8 cellular contexts compared by ENCODE assay signal in the genomic region with DNA sequence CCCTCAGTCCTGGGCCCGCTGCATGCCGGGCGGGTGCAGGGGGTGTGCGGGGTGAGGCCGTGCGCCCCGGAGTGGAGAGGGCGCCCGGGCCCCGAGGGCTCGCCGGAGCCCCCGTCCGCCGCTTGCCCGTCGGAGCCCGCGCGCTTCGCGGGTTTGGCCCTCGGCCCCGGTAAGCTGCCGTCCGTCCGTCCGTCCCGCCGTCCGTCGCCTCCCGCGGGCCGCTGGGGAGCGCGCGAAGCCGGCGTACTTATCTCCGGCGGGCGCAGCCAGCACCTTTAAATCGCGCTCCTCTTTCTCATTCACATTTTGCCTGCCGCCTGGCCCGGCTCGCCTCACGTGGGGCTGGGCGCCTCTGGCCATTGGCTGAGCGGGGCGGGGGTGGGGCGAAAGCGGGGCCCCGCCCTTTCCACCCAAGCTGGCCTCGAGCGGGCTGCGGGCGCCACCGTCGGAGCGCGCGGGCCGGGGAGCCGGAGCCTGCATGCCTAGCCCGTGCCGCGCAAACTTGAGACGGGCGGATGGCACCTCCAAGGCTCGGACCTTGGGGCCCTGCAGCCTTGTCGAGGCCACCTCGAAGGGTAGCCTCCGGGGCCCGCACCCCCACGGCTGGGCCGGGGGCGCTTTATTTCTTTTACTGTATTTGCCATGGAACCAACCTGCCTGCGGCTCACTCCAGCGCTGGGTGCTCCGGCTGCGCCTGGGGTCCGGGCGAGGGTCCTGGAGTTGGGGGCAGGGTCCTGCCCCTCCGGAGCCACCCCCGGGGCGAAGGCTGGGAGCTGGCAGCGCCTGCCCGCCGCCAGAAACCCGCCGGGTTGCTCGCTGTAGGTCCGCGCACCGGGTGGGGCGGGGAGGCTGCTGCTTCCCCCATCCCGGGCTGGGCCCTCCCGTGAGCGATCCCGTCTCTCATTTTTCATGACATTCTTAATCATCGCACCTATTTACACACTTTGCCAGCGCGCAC.
DNase-seq lines count a peak whose midpoint lies in the region; TF ChIP-seq lines count a peak whose summit lies in the region.

GBX2 (minus strand) TSS at position 277 of the 958 bp plus-strand sequence. CDS start 415 bp downstream, outside the sequence.

- DNase-seq in EL = peak; percentile 67
- peak; percentile 77 to 90 for DNase-seq in NCI-H1930 (lab: John Stamatoyannopoulos, UW)
- DNase-seq in astrocyte of the hippocampus (ENCODE audit: low read depth, low spot score) = peak; percentile 83
- DNase-seq in islet precursor cell = peak; percentile 94
- no peak for DNase-seq in tibial artery
- no peak for DNase-seq in NOMO-1 treated with dmso at 0.1 percent for 144 hours (lab: John Stamatoyannopoulos, UW; ENCODE audit: unreplicated experiment)
- no peak for DNase-seq in activated gamma-delta T cell treated with Interleukin-2 at 50 U/mL for 16 hours
- no peak for DNase-seq in stimulated activated naive CD4-positive, alpha-beta T cell (lab: John Stamatoyannopoulos, UW)

- H3K27ac ChIP-seq in tibial artery = no peak within 1 kb of the TSS

- no peaks in the 10 kb centered on the region for H3K9me3 ChIP-seq in tibial artery

- no peak for TF ChIP-seq CTCF in tibial artery (IDR thresholded peaks at IDR 0.05)

- no peaks in the 10 kb centered on the region for H3K36me3 ChIP-seq in tibial artery

- H3K4me3 ChIP-seq in tibial artery = peak within 1 kb of the TSS; percentile 29 to 49

- intact Hi-C loops in tibial artery (cut with DNase I; ENCODE audit: low total_unique reads) = no loop called here

- peaks cover 18 to 100% of the 10 kb centered on the region in 2 donors for H3K27me3 ChIP-seq in tibial artery

- H3K4me1 ChIP-seq in tibial artery = peaks cover 0 to 83% (median 56%) of the 10 kb centered on the region in 4 donors

Comparison
In these comparisons a context has a peak if more than half of its experiments do, and no peak if none do; other contexts are left out.
1. DNase-seq: peak in EL (single experiment), NCI-H1930 (2 of 2), astrocyte of the hippocampus (single experiment) and islet precursor cell (single experiment); none in tibial artery (0 of 2), NOMO-1 treated with dmso at 0.1 percent for 144 hours (single experiment), activated gamma-delta T cell treated with Interleukin-2 at 50 U/mL for 16 hours (single experiment) and stimulated activated naive CD4-positive, alpha-beta T cell (0 of 6).